ENCODE assay signal across 1 cellular context in genomic region chr19:4406626-4407025, GRCh38.
TF ChIP-seq lines count a peak whose summit lies in the region.

No MANE protein-coding gene starts in this region.

TF ChIP-seq in HepG2, 621 proteins besides CTCF, POLR2A, EP300 and RAD21 (continued from another document and continues in another):
- TF ChIP-seq ZNF318 (CRISPR knock-in tag; IDR thresholded peaks at IDR 0.05) (no peak), ESRRA (CRISPR knock-in tag; IDR thresholded peaks at IDR 0.05; ENCODE audit: low read depth) (no peak), ZNF607 (CRISPR knock-in tag; IDR thresholded peaks at IDR 0.05; ENCODE audit: borderline replicate concordance) (no peak), ZFP41 (CRISPR knock-in tag; IDR thresholded peaks at IDR 0.05; ENCODE audit: borderline replicate concordance) (no peak), SOX5 (CRISPR knock-in tag; IDR thresholded peaks at IDR 0.05; ENCODE audit: borderline replicate concordance) (no peak), ZFP37 (CRISPR knock-in tag; IDR thresholded peaks at IDR 0.05; ENCODE audit: borderline replicate concordance) (no peak), ZFP91 (CRISPR knock-in tag; IDR thresholded peaks at IDR 0.05; ENCODE audit: borderline replicate concordance) (no peak), ZNF563 (CRISPR knock-in tag; IDR thresholded peaks at IDR 0.05) (no peak), KAT7 (CRISPR knock-in tag; IDR thresholded peaks at IDR 0.05; ENCODE audit: borderline replicate concordance) (no peak), NFRKB (IDR thresholded peaks at IDR 0.05) (no peak), PAX8 (CRISPR knock-in tag; IDR thresholded peaks at IDR 0.05; ENCODE audit: borderline replicate concordance) (no peak), HNRNPH1 (optimal IDR thresholded peaks at IDR 0.05; ENCODE audit: low read depth, low read length) (no peak), PAXIP1 (CRISPR knock-in tag; conservative IDR thresholded peaks at IDR 0.05) (peak; percentile 49; the same call in 1 of the 2 replicates), TCF12 (IDR thresholded peaks at IDR 0.05) (no peak), TCF12 (CRISPR knock-in tag; IDR thresholded peaks at IDR 0.05) (no peak), HOXA5 (CRISPR knock-in tag; IDR thresholded peaks at IDR 0.05) (no peak), CREB1 (IDR thresholded peaks at IDR 0.05) (no peak), CREB1 (CRISPR knock-in tag; IDR thresholded peaks at IDR 0.05) (no peak), ZNF574 (CRISPR knock-in tag; IDR thresholded peaks at IDR 0.05) (no peak), SOX6 (IDR thresholded peaks at IDR 0.05) (no peak), SOX6 (CRISPR knock-in tag; IDR thresholded peaks at IDR 0.05) (no peak), RARA (CRISPR knock-in tag; IDR thresholded peaks at IDR 0.05) (peak; percentile 37; the same call in 1 of the 2 replicates), HNF4G (IDR thresholded peaks at IDR 0.05; ENCODE audit: borderline replicate concordance, low read depth, low read length) (0 out of 2 replicates have a peak, but pooled peaks have one; percentile 21), HNF4G (CRISPR knock-in tag; IDR thresholded peaks at IDR 0.05; ENCODE audit: borderline replicate concordance, low read depth) (no peak), ZNF17 (CRISPR knock-in tag; IDR thresholded peaks at IDR 0.05) (no peak), GFI1 (CRISPR knock-in tag; IDR thresholded peaks at IDR 0.05; ENCODE audit: borderline replicate concordance) (no peak), PLSCR1 (CRISPR knock-in tag; IDR thresholded peaks at IDR 0.05; ENCODE audit: borderline replicate concordance) (no peak), ZNF160 (CRISPR knock-in tag; IDR thresholded peaks at IDR 0.05) (no peak), HNRNPUL1 (IDR thresholded peaks at IDR 0.05; ENCODE audit: low read depth, low read length) (no peak), ZKSCAN1 (IDR thresholded peaks at IDR 0.05; ENCODE audit: low read length) (no peak), ZGPAT (CRISPR knock-in tag; IDR thresholded peaks at IDR 0.05) (0 out of 2 replicates have a peak, but pooled peaks have one; percentile 21), FIP1L1 (IDR thresholded peaks at IDR 0.05; ENCODE audit: borderline replicate concordance, insufficient read depth, low read depth, low read length) (no peak), PATZ1 (CRISPR knock-in tag; IDR thresholded peaks at IDR 0.05) (peak; percentile 26; the same call in 1 of the 2 replicates), ZNF616 (CRISPR knock-in tag; IDR thresholded peaks at IDR 0.05; ENCODE audit: low read depth) (no peak), PREB (CRISPR knock-in tag; IDR thresholded peaks at IDR 0.05) (no peak), GTF3A (CRISPR knock-in tag; conservative IDR thresholded peaks at IDR 0.05) (no peak), SP5 (CRISPR knock-in tag; IDR thresholded peaks at IDR 0.05; ENCODE audit: borderline replicate concordance, low read depth) (peak; percentile 84), ZNF792 (CRISPR knock-in tag; IDR thresholded peaks at IDR 0.05) (peak; percentile 15; the same call in 1 of the 2 replicates), MED13 (CRISPR knock-in tag; IDR thresholded peaks at IDR 0.05) (no peak), ZSCAN21 (CRISPR knock-in tag; IDR thresholded peaks at IDR 0.05; ENCODE audit: borderline replicate concordance) (no peak)
